7 cellular contexts compared by ENCODE assay signal in genomic region chr6:122122686-122123085, GRCh38.
"Had no signal": no experiment of that assay in that cellular context is flagged by ENCODE, and none has a peak within 500 bp of the region (broad histone marks: within the 10 kb centered on the region; RNA-seq: fewer than 3 reads in every experiment).

No MANE protein-coding gene starts in this region.

- DNase-seq: H9, HCEC 1CT, IMR-90 had no signal

- H3K4me3 Mint-ChIP-seq: GM23338, H9 had no signal

- H3K4me3 ChIP-seq: GM23338 had no signal

- H3K9me3 Mint-ChIP-seq: GM23338, H9 had no signal

- H3K27ac Mint-ChIP-seq: H9 had no signal

- H3K4me1 Mint-ChIP-seq: GM23338, H9 had no signal

- FAIRE-seq: H1, H54, HTR-8/SVneo had no signal

- ATAC-seq: GM23338 had no signal
